ENCODE assay signal across 1 cellular context in the genomic region with DNA sequence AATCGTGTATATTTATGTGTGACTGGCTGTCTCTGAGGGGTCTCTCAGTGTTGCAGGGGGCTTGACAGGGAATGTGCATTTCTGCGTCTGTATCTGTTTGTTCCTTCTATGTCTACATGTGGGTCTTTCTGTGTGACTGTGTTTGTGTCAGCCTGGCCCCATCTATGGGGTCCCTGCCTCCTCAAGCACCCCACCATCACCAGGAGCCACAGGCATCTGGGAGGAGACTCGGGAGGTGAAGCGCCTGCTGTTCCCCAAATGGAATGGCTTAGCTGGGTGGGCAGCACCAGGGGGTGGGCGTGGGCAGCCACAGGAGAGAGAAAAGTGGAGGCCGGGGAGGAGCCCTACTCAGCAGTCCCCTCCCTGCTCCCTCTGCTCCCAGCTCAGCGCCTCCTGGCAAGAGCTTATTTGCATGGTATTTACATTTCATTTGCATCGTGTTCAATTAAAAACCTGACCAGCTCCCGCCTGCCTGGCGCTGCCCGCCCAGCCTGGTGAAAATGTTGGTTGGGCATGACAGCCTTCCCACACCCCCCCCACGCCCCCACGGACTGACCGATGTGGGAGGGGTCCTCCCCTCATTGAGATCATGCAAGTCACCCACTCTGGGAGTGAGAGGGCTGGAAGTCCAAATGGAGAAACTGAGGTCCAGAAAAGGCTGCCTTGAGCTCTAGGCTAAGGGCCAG.
TF ChIP-seq lines count a peak whose summit lies in the region.

No MANE protein-coding gene starts in this region.

TF ChIP-seq in K562, 482 proteins besides CTCF, POLR2A, EP300 and RAD21 (continued from another document and continues in another):
- TF ChIP-seq, protein P1, sequence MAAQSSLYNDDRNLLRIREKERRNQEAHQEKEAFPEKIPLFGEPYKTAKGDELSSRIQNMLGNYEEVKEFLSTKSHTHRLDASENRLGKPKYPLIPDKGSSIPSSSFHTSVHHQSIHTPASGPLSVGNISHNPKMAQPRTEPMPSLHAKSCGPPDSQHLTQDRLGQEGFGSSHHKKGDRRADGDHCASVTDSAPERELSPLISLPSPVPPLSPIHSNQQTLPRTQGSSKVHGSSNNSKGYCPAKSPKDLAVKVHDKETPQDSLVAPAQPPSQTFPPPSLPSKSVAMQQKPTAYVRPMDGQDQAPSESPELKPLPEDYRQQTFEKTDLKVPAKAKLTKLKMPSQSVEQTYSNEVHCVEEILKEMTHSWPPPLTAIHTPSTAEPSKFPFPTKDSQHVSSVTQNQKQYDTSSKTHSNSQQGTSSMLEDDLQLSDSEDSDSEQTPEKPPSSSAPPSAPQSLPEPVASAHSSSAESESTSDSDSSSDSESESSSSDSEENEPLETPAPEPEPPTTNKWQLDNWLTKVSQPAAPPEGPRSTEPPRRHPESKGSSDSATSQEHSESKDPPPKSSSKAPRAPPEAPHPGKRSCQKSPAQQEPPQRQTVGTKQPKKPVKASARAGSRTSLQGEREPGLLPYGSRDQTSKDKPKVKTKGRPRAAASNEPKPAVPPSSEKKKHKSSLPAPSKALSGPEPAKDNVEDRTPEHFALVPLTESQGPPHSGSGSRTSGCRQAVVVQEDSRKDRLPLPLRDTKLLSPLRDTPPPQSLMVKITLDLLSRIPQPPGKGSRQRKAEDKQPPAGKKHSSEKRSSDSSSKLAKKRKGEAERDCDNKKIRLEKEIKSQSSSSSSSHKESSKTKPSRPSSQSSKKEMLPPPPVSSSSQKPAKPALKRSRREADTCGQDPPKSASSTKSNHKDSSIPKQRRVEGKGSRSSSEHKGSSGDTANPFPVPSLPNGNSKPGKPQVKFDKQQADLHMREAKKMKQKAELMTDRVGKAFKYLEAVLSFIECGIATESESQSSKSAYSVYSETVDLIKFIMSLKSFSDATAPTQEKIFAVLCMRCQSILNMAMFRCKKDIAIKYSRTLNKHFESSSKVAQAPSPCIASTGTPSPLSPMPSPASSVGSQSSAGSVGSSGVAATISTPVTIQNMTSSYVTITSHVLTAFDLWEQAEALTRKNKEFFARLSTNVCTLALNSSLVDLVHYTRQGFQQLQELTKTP (IDR thresholded peaks at IDR 0.05; ENCODE audit: low read depth in 1 of 2, partially characterized antibody in 2 of 2) = no peak
- TF ChIP-seq ZNF696 (CRISPR knock-in tag; conservative IDR thresholded peaks at IDR 0.05) = no peak
- TF ChIP-seq PPARD (CRISPR knock-in tag; IDR thresholded peaks at IDR 0.05) = no peak
- TF ChIP-seq MAFK (IDR thresholded peaks at IDR 0.05; ENCODE audit: low read length) = no peak
- peak; percentile 78 for TF ChIP-seq VEZF1 (CRISPR knock-in tag; IDR thresholded peaks at IDR 0.05)
- no peak for TF ChIP-seq CC2D1A (IDR thresholded peaks at IDR 0.05)
- TF ChIP-seq HEY1 (CRISPR knock-in tag; IDR thresholded peaks at IDR 0.05; ENCODE audit: borderline replicate concordance) = no peak
- TF ChIP-seq, protein P2, sequence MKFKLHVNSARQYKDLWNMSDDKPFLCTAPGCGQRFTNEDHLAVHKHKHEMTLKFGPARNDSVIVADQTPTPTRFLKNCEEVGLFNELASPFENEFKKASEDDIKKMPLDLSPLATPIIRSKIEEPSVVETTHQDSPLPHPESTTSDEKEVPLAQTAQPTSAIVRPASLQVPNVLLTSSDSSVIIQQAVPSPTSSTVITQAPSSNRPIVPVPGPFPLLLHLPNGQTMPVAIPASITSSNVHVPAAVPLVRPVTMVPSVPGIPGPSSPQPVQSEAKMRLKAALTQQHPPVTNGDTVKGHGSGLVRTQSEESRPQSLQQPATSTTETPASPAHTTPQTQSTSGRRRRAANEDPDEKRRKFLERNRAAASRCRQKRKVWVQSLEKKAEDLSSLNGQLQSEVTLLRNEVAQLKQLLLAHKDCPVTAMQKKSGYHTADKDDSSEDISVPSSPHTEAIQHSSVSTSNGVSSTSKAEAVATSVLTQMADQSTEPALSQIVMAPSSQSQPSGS (CRISPR knock-in tag; IDR thresholded peaks at IDR 0.05) = no peak
- TF ChIP-seq, protein P3, sequence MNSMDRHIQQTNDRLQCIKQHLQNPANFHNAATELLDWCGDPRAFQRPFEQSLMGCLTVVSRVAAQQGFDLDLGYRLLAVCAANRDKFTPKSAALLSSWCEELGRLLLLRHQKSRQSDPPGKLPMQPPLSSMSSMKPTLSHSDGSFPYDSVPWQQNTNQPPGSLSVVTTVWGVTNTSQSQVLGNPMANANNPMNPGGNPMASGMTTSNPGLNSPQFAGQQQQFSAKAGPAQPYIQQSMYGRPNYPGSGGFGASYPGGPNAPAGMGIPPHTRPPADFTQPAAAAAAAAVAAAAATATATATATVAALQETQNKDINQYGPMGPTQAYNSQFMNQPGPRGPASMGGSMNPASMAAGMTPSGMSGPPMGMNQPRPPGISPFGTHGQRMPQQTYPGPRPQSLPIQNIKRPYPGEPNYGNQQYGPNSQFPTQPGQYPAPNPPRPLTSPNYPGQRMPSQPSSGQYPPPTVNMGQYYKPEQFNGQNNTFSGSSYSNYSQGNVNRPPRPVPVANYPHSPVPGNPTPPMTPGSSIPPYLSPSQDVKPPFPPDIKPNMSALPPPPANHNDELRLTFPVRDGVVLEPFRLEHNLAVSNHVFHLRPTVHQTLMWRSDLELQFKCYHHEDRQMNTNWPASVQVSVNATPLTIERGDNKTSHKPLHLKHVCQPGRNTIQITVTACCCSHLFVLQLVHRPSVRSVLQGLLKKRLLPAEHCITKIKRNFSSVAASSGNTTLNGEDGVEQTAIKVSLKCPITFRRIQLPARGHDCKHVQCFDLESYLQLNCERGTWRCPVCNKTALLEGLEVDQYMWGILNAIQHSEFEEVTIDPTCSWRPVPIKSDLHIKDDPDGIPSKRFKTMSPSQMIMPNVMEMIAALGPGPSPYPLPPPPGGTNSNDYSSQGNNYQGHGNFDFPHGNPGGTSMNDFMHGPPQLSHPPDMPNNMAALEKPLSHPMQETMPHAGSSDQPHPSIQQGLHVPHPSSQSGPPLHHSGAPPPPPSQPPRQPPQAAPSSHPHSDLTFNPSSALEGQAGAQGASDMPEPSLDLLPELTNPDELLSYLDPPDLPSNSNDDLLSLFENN (IDR thresholded peaks at IDR 0.05; ENCODE audit: low read depth in 2 of 2, low read length in 2 of 2) = no peak
- TF ChIP-seq, protein P4, sequence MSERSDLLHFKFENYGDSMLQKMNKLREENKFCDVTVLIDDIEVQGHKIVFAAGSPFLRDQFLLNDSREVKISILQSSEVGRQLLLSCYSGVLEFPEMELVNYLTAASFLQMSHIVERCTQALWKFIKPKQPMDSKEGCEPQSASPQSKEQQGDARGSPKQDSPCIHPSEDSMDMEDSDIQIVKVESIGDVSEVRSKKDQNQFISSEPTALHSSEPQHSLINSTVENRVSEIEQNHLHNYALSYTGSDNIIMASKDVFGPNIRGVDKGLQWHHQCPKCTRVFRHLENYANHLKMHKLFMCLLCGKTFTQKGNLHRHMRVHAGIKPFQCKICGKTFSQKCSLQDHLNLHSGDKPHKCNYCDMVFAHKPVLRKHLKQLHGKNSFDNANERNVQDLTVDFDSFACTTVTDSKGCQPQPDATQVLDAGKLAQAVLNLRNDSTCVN (CRISPR knock-in tag; IDR thresholded peaks at IDR 0.05) = no peak
- no peak for TF ChIP-seq ZSCAN29 (IDR thresholded peaks at IDR 0.05)
- no peak for TF ChIP-seq MCM2 (IDR thresholded peaks at IDR 0.05; ENCODE audit: low read depth)
- TF ChIP-seq PHF21A (IDR thresholded peaks at IDR 0.05; ENCODE audit: borderline replicate concordance, low read depth) = no peak
- TF ChIP-seq TRIM25 (IDR thresholded peaks at IDR 0.05; ENCODE audit: borderline replicate concordance) = peak; percentile 100
- no peak for TF ChIP-seq THAP7 (CRISPR knock-in tag; IDR thresholded peaks at IDR 0.05)
- 0 out of 2 replicates have a peak, but pooled peaks have one; percentile 14 for TF ChIP-seq ADNP (tag; IDR thresholded peaks at IDR 0.05)
- TF ChIP-seq SRF (CRISPR knock-in tag; IDR thresholded peaks at IDR 0.05) = 0 out of 4 replicates have a peak, but pooled peaks of 1 of the 2 experiments have one; percentile 21
- TF ChIP-seq ZC3H11A (IDR thresholded peaks at IDR 0.05; ENCODE audit: low read depth, low read length) = no peak
- no peak for TF ChIP-seq SLC30A9 (CRISPR knock-in tag; IDR thresholded peaks at IDR 0.05)
- no peak for TF ChIP-seq ETS2 (tag; IDR thresholded peaks at IDR 0.05; ENCODE audit: borderline replicate concordance, poor library complexity, severe bottlenecking)
- peak; percentile 60; the same call in 1 of the 2 replicates for TF ChIP-seq DPF2 (IDR thresholded peaks at IDR 0.05)
- TF ChIP-seq FOXA3 (CRISPR knock-in tag; conservative IDR thresholded peaks at IDR 0.05 in 1 of 2, IDR thresholded peaks at IDR 0.05 in 1 of 2) = 0 out of 4 replicates have a peak, but pooled peaks of 1 of the 2 experiments have one; percentile 70
- no peak for TF ChIP-seq E4F1 (CRISPR knock-in tag; IDR thresholded peaks at IDR 0.05; ENCODE audit: borderline replicate concordance)
- TF ChIP-seq THRAP3 (IDR thresholded peaks at IDR 0.05; ENCODE audit: borderline replicate concordance) = no peak
- no peak for TF ChIP-seq ZNF668 (CRISPR knock-in tag; IDR thresholded peaks at IDR 0.05)
- 0 out of 2 replicates have a peak, but pooled peaks have one; percentile 1 for TF ChIP-seq HLTF (IDR thresholded peaks at IDR 0.05)
- no peak for TF ChIP-seq ZNF217 (CRISPR knock-in tag; IDR thresholded peaks at IDR 0.05)
- TF ChIP-seq SMARCE1 (IDR thresholded peaks at IDR 0.05) = peak; percentile 36
- TF ChIP-seq ZBTB2 (IDR thresholded peaks at IDR 0.05) = no peak
- no peak for TF ChIP-seq ZNF444 (CRISPR knock-in tag; IDR thresholded peaks at IDR 0.05)
